In the genomic region with DNA sequence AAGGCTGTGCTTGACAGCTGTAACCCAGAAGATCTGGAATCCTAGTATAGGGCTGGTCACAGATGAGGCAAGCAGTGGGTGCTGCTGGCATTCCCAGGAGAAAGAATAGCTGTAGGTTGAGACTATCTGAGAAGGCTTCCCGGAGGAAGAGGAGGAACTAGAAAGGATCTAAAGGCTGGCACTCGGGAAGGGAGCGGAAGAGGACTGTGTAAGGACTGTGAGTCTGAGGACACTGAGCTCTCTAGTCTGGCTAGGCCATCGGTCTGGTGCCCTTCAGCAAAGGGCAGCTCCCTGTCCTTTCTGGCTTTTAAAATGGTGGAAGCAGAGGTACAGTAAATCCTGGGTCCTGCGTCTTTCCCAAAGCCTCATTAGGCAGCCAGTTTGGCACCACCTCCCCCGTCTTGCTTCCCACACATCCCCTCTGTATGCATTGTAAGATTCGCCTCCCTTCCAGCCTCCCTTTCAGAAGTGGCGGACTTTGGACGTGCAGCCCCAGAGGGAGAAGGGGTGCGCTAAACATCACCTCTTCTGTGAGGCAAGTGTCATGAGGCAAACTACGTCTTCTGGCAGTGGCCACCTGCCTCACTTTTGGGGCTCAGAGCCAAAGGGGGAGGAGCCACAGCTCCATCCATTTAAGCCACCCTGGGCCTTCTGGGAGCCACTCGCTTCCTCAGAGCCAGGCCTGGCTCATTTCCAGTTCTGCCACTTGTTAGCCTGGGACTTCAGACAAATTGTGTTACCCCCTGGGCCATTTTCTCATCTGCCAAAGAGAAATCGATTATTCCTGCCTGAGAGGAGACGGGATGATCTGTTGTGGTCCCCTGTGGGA, we compare ENCODE assay signal across 12 cellular contexts. TPM values are rescaled to one million over a fixed set of nuclear protein-coding genes. Genes with fewer than 3 reads are reported as not detected.
DNase-seq lines count a peak whose midpoint lies in the region; ATAC-seq and TF ChIP-seq lines count a peak whose summit lies in the region.
"Had no signal": no experiment of that assay in that cellular context is flagged by ENCODE, and none has a peak within 500 bp of the region (broad histone marks: within the 10 kb centered on the region; RNA-seq: fewer than 3 reads in every experiment).

No MANE protein-coding gene starts in this region.

- H3K9ac ChIP-seq in neuronal stem cell (ENCODE audit: low read depth, low read length, poor library complexity) (no peak overlapping the region), PC-3 (ENCODE audit: low read length) (no peak overlapping the region)

- CTCF ChIA-PET in PC-3 (lab: Charles Lee) = no interaction called here

- no peak overlapping the region for H4K91ac ChIP-seq in neuronal stem cell (ENCODE audit: low read depth, low read length, poor library complexity)

- H3K4me1 ChIP-seq in neuronal stem cell (ENCODE audit: control insufficient read depth in 2 of 2, insufficient read depth in 1 of 2, low read depth in 1 of 2, low read length in 2 of 2) = no peaks in the 10 kb centered on the region
- no peaks in the 10 kb centered on the region for H3K4me1 ChIP-seq in prostate gland (replicated peaks)
- no peaks in the 10 kb centered on the region for H3K4me1 ChIP-seq in PC-3 (ENCODE audit: insufficient read depth, low read length)
- H3K4me1 ChIP-seq: tibial artery had no signal

- intact Hi-C loops in prostate gland (cut with DNase I) (no loop called here), PC-3 (cut with micrococcal nuclease) (no loop called here)

- no peak overlapping the region for H2BK15ac ChIP-seq in neuronal stem cell (ENCODE audit: low read length)

- H3K18ac ChIP-seq in neuronal stem cell (ENCODE audit: low read length) = no peak overlapping the region

- no peak for TF ChIP-seq POLR2A in prostate gland (IDR thresholded peaks at IDR 0.05)

- no peak overlapping the region for H3K4ac ChIP-seq in neuronal stem cell (ENCODE audit: low read length)

- no peak overlapping the region for H2BK5ac ChIP-seq in neuronal stem cell (ENCODE audit: low read length)

- H3K4me3 ChIP-seq in neuronal stem cell (ENCODE audit: low read length in 2 of 2) (no peak overlapping the region), prostate gland (no peak overlapping the region), PC-3 (ENCODE audit: low read length) (no peak overlapping the region)
- H3K4me3 ChIP-seq: tibial artery had no signal

- H3K27me3 ChIP-seq in neuronal stem cell (ENCODE audit: control insufficient read depth in 3 of 3, insufficient read depth in 3 of 3, low read depth in 1 of 3, low read length in 3 of 3) = peaks cover 0 to 61% (median 1%) of the 10 kb centered on the region in 3 experiments
- H3K27me3 ChIP-seq in prostate gland (replicated peaks; ENCODE audit: insufficient read depth) = no peaks in the 10 kb centered on the region
- no peaks in the 10 kb centered on the region for H3K27me3 ChIP-seq in PC-3 (ENCODE audit: low read length)
- H3K27me3 ChIP-seq: tibial artery had no signal

- H2AK5ac ChIP-seq in neuronal stem cell (ENCODE audit: low read depth, low read length) = no peak overlapping the region

- H4K8ac ChIP-seq in neuronal stem cell (ENCODE audit: low read depth, low read length) = no peak overlapping the region

- no peak for ATAC-seq in PC-3

- H4K20me1 ChIP-seq in PC-3 (ENCODE audit: low read length) = no peaks in the 10 kb centered on the region

- H3F3A ChIP-seq in PC-3 (ENCODE audit: low read length, unreplicated experiment) = no peaks in the 10 kb centered on the region

- H2BK120ac ChIP-seq in neuronal stem cell (ENCODE audit: low read depth, low read length) = no peak overlapping the region

- no TSS peak for BruUV-seq in PC-3 (replicated peaks; lab: Mats Ljungman, UMichigan)

- no peaks in the 10 kb centered on the region for H3K9me2 ChIP-seq in PC-3 (replicated peaks; ENCODE audit: low read length)

- DNase-seq in NCI-H2107 treated with DMSO at 0.1 percent for 48 hours (lab: John Stamatoyannopoulos, UW; ENCODE audit: unreplicated experiment) (peak; percentile 61), NCI-H2107 (lab: John Stamatoyannopoulos, UW) (no peak), NCI-H187 (lab: John Stamatoyannopoulos, UW) (peak; percentile 29 to 59), RPMI8226 (peak; percentile 71), retina (peak; percentile 54), neuronal stem cell (ENCODE audit: low spot score) (no peak), prostate gland (ENCODE audit: low spot score) (no peak), PC-3 (no peak)
- DNase-seq: endodermal cell, tibial artery had no signal

- H3K4me2 ChIP-seq in neuronal stem cell (ENCODE audit: insufficient read depth, low read length, poor library complexity, severe bottlenecking) = no peak overlapping the region
- no peak overlapping the region for H3K4me2 ChIP-seq in PC-3 (ENCODE audit: low read length)

- TF ChIP-seq CTCF in prostate gland (IDR thresholded peaks at IDR 0.05) (no peak), PC-3 (conservative IDR thresholded peaks at IDR 0.05; ENCODE audit: low read depth, low read length) (no peak)

- H2AFZ ChIP-seq in neuronal stem cell (ENCODE audit: low read length) (no peak overlapping the region), PC-3 (ENCODE audit: low read length) (no peak overlapping the region)

- peaks cover 4% of the 10 kb centered on the region for H3K79me1 ChIP-seq in neuronal stem cell (ENCODE audit: low read depth, low read length)

- WGBS in neuronal stem cell (ENCODE audit: extremely low coverage in 2 of 2, insufficient read length in 2 of 2, insufficient replicate concordance in 1 of 2), 2 donors = no CpG with 5 or more reads among the region's 14 CpGs
- WGBS in prostate gland = 88% methylated on average over 14 of the region's 14 CpGs

- no peak overlapping the region for H3K14ac ChIP-seq in neuronal stem cell (ENCODE audit: low read length)

- H3K36me3 ChIP-seq in neuronal stem cell (replicated peaks in 1 of 2; ENCODE audit: control insufficient read depth in 2 of 2, insufficient read depth in 2 of 2, low read length in 2 of 2) (no peaks in the 10 kb centered on the region), prostate gland (no peaks in the 10 kb centered on the region), PC-3 (ENCODE audit: low read depth, low read length) (no peaks in the 10 kb centered on the region)

- no peaks in the 10 kb centered on the region for H3K79me2 ChIP-seq in PC-3 (ENCODE audit: low read length)

- POLR2A ChIA-PET in PC-3 (lab: Charles Lee; ENCODE audit: unreplicated experiment) = no interaction called here

- no peak overlapping the region for H3K27ac ChIP-seq in neuronal stem cell (replicated peaks; ENCODE audit: low read length)
- no peak overlapping the region for H3K27ac ChIP-seq in prostate gland
- H3K27ac ChIP-seq in PC-3 (ENCODE audit: low read length) = no peak overlapping the region
- H3K27ac ChIP-seq: HL-60, tibial artery had no signal

- H2BK12ac ChIP-seq in neuronal stem cell (ENCODE audit: low read length) = no peak overlapping the region

- H3K23ac ChIP-seq in neuronal stem cell (ENCODE audit: low read depth, low read length, poor library complexity) = no peak overlapping the region

- H3K9me3 ChIP-seq in neuronal stem cell (replicated peaks in 1 of 2; ENCODE audit: control insufficient read depth in 2 of 2, insufficient read depth in 1 of 2, low read depth in 1 of 2, low read length in 2 of 2) = no peaks in the 10 kb centered on the region
- H3K9me3 ChIP-seq in prostate gland = no peaks in the 10 kb centered on the region
- no peaks in the 10 kb centered on the region for H3K9me3 ChIP-seq in PC-3 (ENCODE audit: low read length)
- H3K9me3 ChIP-seq: tibial artery had no signal

RNA-seq across cellular contexts. Expression of a gene that starts 8.6 kb away (rescaled TPM):
- 1.1 TPM for polyA plus RNA-seq in neuronal stem cell (2013, experiment 1 of 2)
- polyA plus RNA-seq in neuronal stem cell (2013, experiment 2 of 2) = 1.1 TPM
- total RNA-seq in prostate gland (10 to 100 TPM in 1 of 2 donors, 1 to 10 TPM in 1; 4.5 to 12.3 TPM), PC-3 (2014; rRNA removed) (21.4 and 24.9 TPM in 2 replicates)

RNA-seq across cellular contexts. Expression of a gene that starts 48.9 kb away (rescaled TPM):
- polyA plus RNA-seq in neuronal stem cell (2013, experiment 1 of 2) = 0.29 TPM
- 0.15 TPM for polyA plus RNA-seq in neuronal stem cell (2013, experiment 2 of 2)
- total RNA-seq in prostate gland = 1 to 10 TPM in 1 of 2 donors, not detected in 1; 3.0 TPM
- 0.11 and 0.58 TPM in 2 replicates for total RNA-seq in PC-3 (2014; rRNA removed)
- total RNA-seq: activated T-helper 2 cell treated with anti-CD3 and anti-CD28 coated beads, Interferon-gamma antibody, Interleukin-2, Interleukin-4, amounts not matched to agents 10 μg/mL and 5 μg/mL and 100 μg/mL, durations not matched to agents 14 hours and 24 hours and 36 hours had no signal

RNA-seq across cellular contexts. Expression of a gene that starts 54.2 kb away (rescaled TPM):
- 4.7 TPM for polyA plus RNA-seq in neuronal stem cell (2013, experiment 1 of 2)
- polyA plus RNA-seq in neuronal stem cell (2013, experiment 2 of 2) = 5.3 TPM
- 1 to 10 TPM; 4.0 to 7.3 TPM for total RNA-seq in prostate gland
- total RNA-seq in PC-3 (2014; rRNA removed) = 14.4 and 25.5 TPM in 2 replicates

Comparison
In these comparisons a context has a peak if more than half of its experiments do, and no peak if none do; other contexts are left out.
1. DNase-seq: peak in NCI-H2107 treated with DMSO at 0.1 percent for 48 hours (single experiment), NCI-H187 (2 of 2), RPMI8226 (single experiment) and retina (single experiment); none in NCI-H2107 (single experiment), neuronal stem cell (single experiment), prostate gland (single experiment) and PC-3 (single experiment).